In genomic region chr11:73958521-73959141, GRCh38 we compare ENCODE assay signal across 25 cellular contexts. TPM values are rescaled to one million over a fixed set of nuclear protein-coding genes. Genes with fewer than 3 reads are reported as not detected.
"Had no signal": no experiment of that assay in that cellular context is flagged by ENCODE, and none has a peak within 500 bp of the region (broad histone marks: within the 10 kb centered on the region; RNA-seq: fewer than 3 reads in every experiment).

No MANE protein-coding gene starts in this region.

- H3K36me3 Mint-ChIP-seq: activated naive CD4-positive, alpha-beta T cell treated with anti-CD3 and anti-CD28 coated beads, Interleukin-2, amount 50 U/mL, for 24 hours; T-cell had no signal

- FAIRE-seq: astrocyte had no signal

- H3K27ac ChIP-seq: breast epithelium, esophagus muscularis mucosa, gastroesophageal sphincter, heart right ventricle, prostate gland, right atrium auricular region, tibial artery, uterus had no signal

- H3K9me3 ChIP-seq: breast epithelium, esophagus muscularis mucosa, gastroesophageal sphincter, heart right ventricle, prostate gland, right atrium auricular region, tibial artery, uterus had no signal

- H3K4me1 Mint-ChIP-seq: activated naive CD4-positive, alpha-beta T cell treated with anti-CD3 and anti-CD28 coated beads, Interleukin-2, amount 50 U/mL, for 24 hours had no signal

- H3K9me3 Mint-ChIP-seq: activated naive CD4-positive, alpha-beta T cell treated with anti-CD3 and anti-CD28 coated beads, Interleukin-2, amount 50 U/mL, for 24 hours; activated T-cell treated with anti-CD3 and anti-CD28 coated beads, Interleukin-2, amount 50 U/mL, for 72 hours; T-cell had no signal

- H3K4me3 ChIP-seq: breast epithelium, esophagus muscularis mucosa, gastroesophageal sphincter, heart right ventricle, prostate gland, right atrium auricular region, tibial artery, uterus had no signal

- H3K36me3 ChIP-seq: breast epithelium, esophagus muscularis mucosa, gastroesophageal sphincter, heart right ventricle, prostate gland, right atrium auricular region, tibial artery, uterus had no signal

- DNase-seq: activated CD4-positive, alpha-beta T cell treated with anti-CD3 and anti-CD28 coated beads, Interleukin-2, amount 50 U/mL, for 1 hour; activated CD8-positive, alpha-beta memory T cell treated with anti-CD3 and anti-CD28 coated beads, Interleukin-2, amount 50 U/mL, for 4 hours; activated effector memory CD4-positive, alpha-beta T cell treated with anti-CD3 and anti-CD28 coated beads, Interleukin-2, amount 50 U/mL, for 16 hours; activated T-cell treated with anti-CD3 and anti-CD28 coated beads, Interleukin-2, amount 50 U/mL, for 72 hours; cortex of kidney; heart right ventricle; stimulated activated CD4-positive, alpha-beta T cell treated with anti-CD3 and anti-CD28 coated beads, Interleukin-2, amount 100 ng/mL, for 24 hours; stimulated activated naive CD4-positive, alpha-beta T cell treated with Interleukin-2 at 50 U/mL for 16 hours; T-cell; T1000; uterus had no signal

- H3K4me3 Mint-ChIP-seq: activated naive CD4-positive, alpha-beta T cell treated with anti-CD3 and anti-CD28 coated beads, Interleukin-2, amount 50 U/mL, for 24 hours; activated T-cell treated with anti-CD3 and anti-CD28 coated beads, Interleukin-2, amount 50 U/mL, for 72 hours had no signal

- H3K4me1 ChIP-seq: breast epithelium, esophagus muscularis mucosa, gastroesophageal sphincter, prostate gland, right atrium auricular region, tibial artery, uterus had no signal

- H3K27me3 ChIP-seq: breast epithelium, right atrium auricular region, uterus had no signal

- ATAC-seq: activated CD4-positive, CD25-positive, alpha-beta regulatory T cell treated with anti-CD3 and anti-CD28 coated beads, Interleukin-2, amount 50 U/mL, for 24 hours; gastroesophageal sphincter; heart right ventricle had no signal

- H3K27ac Mint-ChIP-seq: activated naive CD4-positive, alpha-beta T cell treated with anti-CD3 and anti-CD28 coated beads, Interleukin-2, amount 50 U/mL, for 24 hours; activated T-cell treated with anti-CD3 and anti-CD28 coated beads, Interleukin-2, amount 50 U/mL, for 72 hours; T-cell had no signal

RNA-seq across cellular contexts. Expression of gene DNAJB13, which starts 7.8 kb away (rescaled TPM):
- total RNA-seq: breast epithelium, esophagus muscularis mucosa, gastroesophageal sphincter, heart right ventricle, mesenteric fat pad, osteoblast, right atrium auricular region, skeletal muscle tissue, subcutaneous adipose tissue had no signal
- polyA plus RNA-seq: heart right ventricle, neural cell had no signal

RNA-seq across cellular contexts. Expression of gene UCP2, which starts 24.0 kb away (rescaled TPM):
- polyA plus RNA-seq: neural cell had no signal
